ENCODE assay signal across 8 cellular contexts in the genomic region with DNA sequence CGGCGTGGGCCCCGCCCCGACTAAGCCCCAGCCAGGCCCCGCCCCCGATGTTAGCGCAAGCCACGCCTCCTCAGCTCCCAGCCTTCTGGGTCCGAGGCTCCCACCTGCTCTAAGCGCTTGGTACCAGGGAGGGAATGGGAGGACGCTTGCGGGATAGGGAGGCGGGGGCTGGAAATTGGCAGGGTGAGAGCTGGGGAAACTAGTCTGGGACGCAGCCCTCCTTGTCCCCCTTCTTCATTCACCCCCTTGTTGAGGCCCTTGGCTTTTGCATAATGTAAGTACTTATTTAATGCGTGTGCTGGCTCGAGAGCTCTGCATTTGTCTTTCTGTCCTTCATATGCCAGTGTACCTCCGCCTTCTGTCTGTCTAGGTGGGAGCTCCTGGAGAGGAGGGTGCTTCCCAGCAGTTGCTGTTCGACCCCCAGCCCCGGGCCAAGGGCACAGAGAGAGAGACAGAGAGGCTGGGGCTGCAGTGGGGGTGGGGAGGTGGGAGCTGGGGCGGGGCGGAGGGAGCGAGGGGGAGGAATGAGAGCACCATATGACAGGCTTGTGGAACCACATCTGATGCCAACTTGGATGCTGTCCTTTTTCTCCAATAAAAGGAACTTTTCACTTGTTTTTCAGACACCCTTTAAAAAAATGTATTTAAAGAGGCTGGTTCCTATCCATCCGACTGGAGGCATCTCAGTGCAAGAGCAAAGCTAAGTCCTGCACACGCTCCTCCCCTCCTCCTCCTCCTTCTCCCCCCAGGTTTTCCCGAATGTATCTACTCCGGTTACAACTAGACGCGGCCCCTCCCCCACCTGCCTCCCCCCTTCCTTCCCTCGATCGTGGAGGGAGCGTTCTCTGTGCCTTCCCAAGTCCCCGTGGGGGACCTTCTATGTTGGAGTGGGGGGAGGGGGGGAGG.
DNase-seq lines count a peak whose midpoint lies in the region; ATAC-seq and TF ChIP-seq lines count a peak whose summit lies in the region.

No MANE protein-coding gene starts in this region.

- DNase-seq in GM13976 (ENCODE audit: low spot score), result peak; percentile 94
- peak; percentile 67 for DNase-seq in NCI-H446 treated with DMSO at 0.1 percent for 48 hours (lab: John Stamatoyannopoulos, UW)
- DNase-seq in activated CD4-positive, alpha-beta T cell treated with anti-CD3 and anti-CD28 coated beads for 48 hours, result peak; percentile 85
- peak; percentile 97 for DNase-seq in left kidney (ENCODE audit: low read depth, low spot score)
- peak; percentile 67 for DNase-seq in stimulated activated CD4-positive, alpha-beta T cell treated with anti-CD3 and anti-CD28 coated beads, Interleukin-1b, Interleukin-23, amount 100 ng/mL, for 48 hours

- in situ Hi-C loops in GM13976 (cut with MboI; ENCODE audit: low sequenced_read_pairs, unreplicated experiment), result no loop called here

- peak overlapping the region; percentile 47 for H3K27ac ChIP-seq in cingulate gyrus (ENCODE audit: low read depth, low read length)

- ATAC-seq in HG03066 (IDR thresholded peaks at IDR 0.05; ENCODE audit: low read depth, unreplicated experiment) (peak; percentile 54), HG02840 (IDR thresholded peaks at IDR 0.05; ENCODE audit: low FRiP score, unreplicated experiment) (no peak)

- no peak for TF ChIP-seq CTCF in GM13976 (IDR thresholded peaks at IDR 0.05; ENCODE audit: borderline replicate concordance, control extremely low read depth, extremely low read depth, insufficient read depth, missing control alignments)
